8 cellular contexts compared by ENCODE assay signal in genomic region chr4:154807042-154807630, GRCh38. TPM values are rescaled to one million over a fixed set of nuclear protein-coding genes. Genes with fewer than 3 reads are reported as not detected.
DNase-seq lines count a peak whose midpoint lies in the region; ATAC-seq, FAIRE-seq and TF ChIP-seq lines count a peak whose summit lies in the region.
"Had no signal": no experiment of that assay in that cellular context is flagged by ENCODE, and none has a peak within 500 bp of the region (broad histone marks: within the 10 kb centered on the region; RNA-seq: fewer than 3 reads in every experiment).

No MANE protein-coding gene starts in this region.

- no peak overlapping the region for H3K23ac ChIP-seq in mesenchymal stem cell (ENCODE audit: low read length in 2 of 2)

- H2BK120ac ChIP-seq in mesenchymal stem cell (ENCODE audit: low read depth, low read length): no peak overlapping the region

- H3K27me3 ChIP-seq in Loucy (ENCODE audit: insufficient read depth, low read length, poor library complexity, severe bottlenecking) (no peaks in the 10 kb centered on the region), K562 (ENCODE audit: control insufficient read depth in 2 of 2, insufficient read depth in 2 of 2, low read length in 2 of 2) (no peaks in the 10 kb centered on the region), mesenchymal stem cell (ENCODE audit: control insufficient read depth in 1 of 2, insufficient read depth in 1 of 2, low read length in 2 of 2) (no peaks in the 10 kb centered on the region)

- no peak overlapping the region for H3K14ac ChIP-seq in mesenchymal stem cell (ENCODE audit: low read length in 2 of 2)

- no peak overlapping the region for H2BK15ac ChIP-seq in mesenchymal stem cell (ENCODE audit: low read depth, poor library complexity, severe bottlenecking)

- H3K9me3 ChIP-seq in Loucy (ENCODE audit: insufficient read depth, low read depth, low read length): no peaks in the 10 kb centered on the region
- no peaks in the 10 kb centered on the region for H3K9me3 ChIP-seq in K562 (replicated peaks; ENCODE audit: control insufficient read depth, insufficient read depth, low read depth, low read length)
- H3K9me3 ChIP-seq in mesenchymal stem cell (ENCODE audit: control insufficient read depth, low read length): no peaks in the 10 kb centered on the region

- no peak overlapping the region for H3K4ac ChIP-seq in mesenchymal stem cell (ENCODE audit: low read depth in 1 of 2, low read length in 2 of 2)

- BruUV-seq in K562 (replicated peaks; lab: Mats Ljungman, UMichigan): no TSS peak

- peak; percentile 82 for FAIRE-seq in K562 (lab: Jason Lieb, UNC)

- ATAC-seq in GM21717 (IDR thresholded peaks at IDR 0.05; ENCODE audit: unreplicated experiment): peak; percentile 75
- peak; percentile 70; the same call in 2 of the 3 replicates for ATAC-seq in K562
- ATAC-seq in HG03097 (IDR thresholded peaks at IDR 0.05; ENCODE audit: low FRiP score, unreplicated experiment): no peak

- peak; percentile 8 to 20 (median 16) for DNase-seq in K562 (ENCODE audit: extremely low read depth in 1 of 4, low spot score in 3 of 4)
- peak; percentile 15 for DNase-seq in mesenchymal stem cell
- DNase-seq in central memory CD4-positive, alpha-beta T cell: no peak

- H2AFZ ChIP-seq in Loucy (ENCODE audit: low read length) (peak overlapping the region; percentile 87), K562 (ENCODE audit: low read depth, low read length) (no peak overlapping the region), mesenchymal stem cell (ENCODE audit: low read depth, low read length) (no peak overlapping the region)

- no peak overlapping the region for H2BK5ac ChIP-seq in mesenchymal stem cell (ENCODE audit: low read depth, low read length, poor library complexity, severe bottlenecking)

- no peaks in the 10 kb centered on the region for H3K79me1 ChIP-seq in mesenchymal stem cell (replicated peaks; ENCODE audit: low read length, poor library complexity, severe bottlenecking)

- no peaks in the 10 kb centered on the region for H3K9me2 ChIP-seq in Loucy (replicated peaks; ENCODE audit: low read depth, low read length)

- H3K9ac ChIP-seq in Loucy (ENCODE audit: low read depth, low read length, poor library complexity, severe bottlenecking) (peak overlapping the region; percentile 10), K562 (ENCODE audit: insufficient read depth in 1 of 2, low read depth in 2 of 2, low read length in 2 of 2) (no peak overlapping the region), mesenchymal stem cell (ENCODE audit: low read length) (peak overlapping the region; percentile 75)

- H3K4me3 ChIP-seq in Loucy (ENCODE audit: low read length, poor library complexity, severe bottlenecking): peak overlapping the region; percentile 59
- H3K4me3 ChIP-seq in K562: no peak overlapping the region
- peak overlapping the region in 1 of 2 experiments; percentile 32 for H3K4me3 ChIP-seq in mesenchymal stem cell (ENCODE audit: insufficient read depth in 1 of 2, low read depth in 1 of 2, low read length in 2 of 2)

- TF ChIP-seq CTCF in GM12874 (IDR thresholded peaks at IDR 0.05; ENCODE audit: insufficient read depth, low read depth, low read length) (peak; percentile 33; the same call in 1 of the 2 replicates), Loucy (conservative IDR thresholded peaks at IDR 0.05; ENCODE audit: low read length) (peak; percentile 96), K562 (IDR thresholded peaks at IDR 0.05 in 2 of 3, conservative IDR thresholded peaks at IDR 0.05 in 1 of 3; ENCODE audit: insufficient read depth in 2 of 3, low read depth in 1 of 3, low read length in 3 of 3) (peak; percentile 50 to 99 (median 98); a peak in 5 of 6 replicates)

- H4K91ac ChIP-seq in mesenchymal stem cell (ENCODE audit: low read length): no peak overlapping the region

- 1% methylated on average over 3 of the region's 3 CpGs for WGBS in K562 (ENCODE audit: insufficient coverage, low coverage, missing lambda C conversion rate)
- 71% methylated on average over 1 of the region's 3 CpGs for WGBS in mesenchymal stem cell

- CTCF ChIA-PET in K562 (lab: Yijun Ruan, JAX; ENCODE audit: low intra/inter-chr PET ratio): interaction anchor here (0.6 to 2.2 kb wide), 6 partner anchors 90 to 564 kb away, joined by 3 to 24 read pairs (median 4); no protein-coding TSS in a partner anchor

- peaks cover 6% of the 10 kb centered on the region for H3K4me1 ChIP-seq in Loucy (ENCODE audit: insufficient read depth, low read length, poor library complexity, severe bottlenecking)
- H3K4me1 ChIP-seq in K562 (replicated peaks in 1 of 2; ENCODE audit: control insufficient read depth in 2 of 2, insufficient read depth in 2 of 2, low read length in 2 of 2): no peaks in the 10 kb centered on the region
- H3K4me1 ChIP-seq in mesenchymal stem cell (ENCODE audit: control insufficient read depth, insufficient read depth, low read depth, low read length): no peaks in the 10 kb centered on the region

- in situ Hi-C loops in K562 (cut with MboI): loop anchor here (25.0 kb wide), 1 partner anchor 555 kb away; no protein-coding TSS in a partner anchor

- POLR2A ChIA-PET in K562 (lab: Yijun Ruan, JAX): no interaction called here

- H3F3A ChIP-seq in Loucy (ENCODE audit: low read depth): no peaks in the 10 kb centered on the region

- no peaks in the 10 kb centered on the region for H3K79me2 ChIP-seq in Loucy (ENCODE audit: insufficient read depth, low read length)
- H3K79me2 ChIP-seq in K562 (ENCODE audit: control insufficient read depth, insufficient read depth, low read length): no peaks in the 10 kb centered on the region

- H4K8ac ChIP-seq in mesenchymal stem cell (ENCODE audit: low read length): no peak overlapping the region

- H2AK5ac ChIP-seq in mesenchymal stem cell (ENCODE audit: low read length, severe bottlenecking): no peak overlapping the region

- no peaks in the 10 kb centered on the region for H4K20me1 ChIP-seq in Loucy (ENCODE audit: insufficient read depth, low read length, poor library complexity, severe bottlenecking)
- H4K20me1 ChIP-seq in K562 (replicated peaks; ENCODE audit: control insufficient read depth, insufficient read depth, low read length): no peaks in the 10 kb centered on the region

- peak; percentile 75 to 88 for TF ChIP-seq RAD21 in K562 (CRISPR knock-in tag; conservative IDR thresholded peaks at IDR 0.05 in 1 of 2, IDR thresholded peaks at IDR 0.05 in 1 of 2)

- no peak for TF ChIP-seq EP300 in K562 (IDR thresholded peaks at IDR 0.05; ENCODE audit: low read length)

- no peaks in the 10 kb centered on the region for H3K9me1 ChIP-seq in K562 (ENCODE audit: control insufficient read depth, insufficient read depth, low read length)

- intact Hi-C loops in K562 (cut with micrococcal nuclease): loop anchor here (1.0 to 5.0 kb wide), 5 partner anchors 121 to 1145 kb away; partner anchors contain the start of gene CTSO

- no peak overlapping the region for H3K27ac ChIP-seq in K562 (ENCODE audit: extremely low read depth, low read depth, low read length)
- H3K27ac ChIP-seq in mesenchymal stem cell (ENCODE audit: low read length, poor library complexity, severe bottlenecking): no peak overlapping the region

- H3K36me3 ChIP-seq in Loucy (ENCODE audit: insufficient read depth, low read length) (no peaks in the 10 kb centered on the region), K562 (ENCODE audit: control insufficient read depth, insufficient read depth, low read length) (no peaks in the 10 kb centered on the region), mesenchymal stem cell (ENCODE audit: control insufficient read depth in 1 of 2, insufficient read depth in 2 of 2, low read depth in 1 of 2, low read length in 2 of 2) (no peaks in the 10 kb centered on the region)

- peak overlapping the region; percentile 58 for H3K4me2 ChIP-seq in Loucy (ENCODE audit: low read depth, low read length, poor library complexity, severe bottlenecking)
- no peak overlapping the region for H3K4me2 ChIP-seq in K562 (ENCODE audit: insufficient read depth, low read length)
- H3K4me2 ChIP-seq in mesenchymal stem cell (ENCODE audit: low read length, poor library complexity, severe bottlenecking): no peak overlapping the region

- no peak for TF ChIP-seq POLR2A in K562 (conservative IDR thresholded peaks at IDR 0.05)

- H3K18ac ChIP-seq in mesenchymal stem cell (ENCODE audit: low read depth in 1 of 2, low read length in 2 of 2): no peak overlapping the region

- no peak overlapping the region for H2BK12ac ChIP-seq in mesenchymal stem cell (ENCODE audit: low read length in 2 of 2)

TF ChIP-seq in K562, 482 proteins besides CTCF, POLR2A, EP300 and RAD21 (continues in another document):
- no peak for TF ChIP-seq CHD1 (IDR thresholded peaks at IDR 0.05; ENCODE audit: low read length)
- peak; percentile 53; the same call in 1 of the 2 replicates for TF ChIP-seq DEAF1 (CRISPR knock-in tag; IDR thresholded peaks at IDR 0.05)
- peak; percentile 63 for TF ChIP-seq SMC3 (conservative IDR thresholded peaks at IDR 0.05; ENCODE audit: insufficient read depth, low read depth, low read length)

RNA-seq across cellular contexts. Expression of gene RBM46, which starts 26.1 kb away (rescaled TPM):
- not detected in 2 replicates for total RNA-seq in K562 (2011; cell fraction: chromatin; rRNA removed; ENCODE audit: low replicate concordance)
- total RNA-seq in K562 (2011; cell fraction: nucleolus; rRNA removed): not detected in 2 replicates
- not detected in 2 replicates for total RNA-seq in K562 (2011; cell fraction: nucleoplasm; rRNA removed)
- total RNA-seq in K562 (2014; rRNA removed) (not detected in 2 replicates), K562 (2014; rRNA removed; fragmentation: Illumina TruSeq; extraction: Trizol) (not detected in 2 replicates), K562 (2015; rRNA removed; fragmentation: Illumina TruSeq; extraction: Trizol) (not detected in 2 replicates), K562 (2021) (not detected in 2 replicates)
- polyA plus RNA-seq in K562 (2011; rRNA removed) (not detected in 2 replicates), K562 (2014; fragmentation: Illumina TruSeq; extraction: Trizol) (0.04 TPM in 1 of 2 replicates, not detected in the other), K562 (2014; fragmentation: Nextera tagmentation; extraction: Ambion mirVana) (not detected), K562 (2014; rRNA removed) (not detected in 2 replicates)
- polyA plus RNA-seq in K562 (2011; cell fraction: cytosol; rRNA removed): not detected in 2 replicates
- not detected in 2 replicates for polyA plus RNA-seq in K562 (2011; cell fraction: nucleus; rRNA removed)
- 0.04 TPM in 1 of 2 replicates, not detected in the other for polyA plus RNA-seq in K562 (2012)
- polyA minus RNA-seq in K562 (2011; rRNA and poly(A)+ RNA removed): not detected in 2 replicates
- polyA minus RNA-seq in K562 (2011; cell fraction: cytosol; rRNA and poly(A)+ RNA removed): not detected in 2 replicates
- not detected in 2 replicates for polyA minus RNA-seq in K562 (2011; cell fraction: nucleus; rRNA and poly(A)+ RNA removed)
- polyA plus RNA-seq in mesenchymal stem cell (2013, experiment 1 of 2): not detected
- polyA plus RNA-seq in mesenchymal stem cell (2013, experiment 2 of 2): not detected
- total RNA-seq: activated naive CD4-positive, alpha-beta T cell treated with anti-CD3 and anti-CD28 coated beads, Interleukin-2, amount 50 U/mL, for 72 hours had no signal

Comparison
In these comparisons a context has a peak if more than half of its experiments do, and no peak if none do; other contexts are left out.
1. CTCF ChIP-seq: peak in every context shown above with its lines; median percentile 98 in K562; 96 in Loucy; 33 in GM12874.
2. H3K9ac ChIP-seq: peak in Loucy (single experiment) and mesenchymal stem cell (single experiment); none in K562 (0 of 2).